7 cellular contexts compared by ENCODE assay signal in genomic region chr19:33905473-33905936, GRCh38.
DNase-seq lines count a peak whose midpoint lies in the region; ATAC-seq, FAIRE-seq and TF ChIP-seq lines count a peak whose summit lies in the region.

No MANE protein-coding gene starts in this region.

- TF ChIP-seq EP300 in HepG2 (IDR thresholded peaks at IDR 0.05; ENCODE audit: low read depth in 2 of 2, low read length in 2 of 2) (no peak), HepG2 (CRISPR knock-in tag; IDR thresholded peaks at IDR 0.05; ENCODE audit: borderline replicate concordance) (no peak)

- no peak for TF ChIP-seq RAD21 in HepG2 (CRISPR knock-in tag; IDR thresholded peaks at IDR 0.05)

- WGBS in HepG2 (ENCODE audit: low lambda C conversion rate): 7% methylated on average over 7 of the region's 26 CpGs
- 0 to 3% methylated on average over 3 to 26 of the region's 26 CpGs for WGBS in testis, 2 donors

- intact Hi-C loops in colonic mucosa (cut with DNase I) (no loop called here), HepG2 (cut with micrococcal nuclease; ENCODE audit: unreplicated experiment) (no loop called here), testis (cut with DNase I; ENCODE audit: low total_unique reads) (no loop called here)

- no peaks in the 10 kb centered on the region for H3K9me3 ChIP-seq in MM.1S (replicated peaks; ENCODE audit: insufficient read depth, low read length)
- no peaks in the 10 kb centered on the region for H3K9me3 ChIP-seq in colonic mucosa
- H3K9me3 ChIP-seq in HepG2 (ENCODE audit: low read length): no peaks in the 10 kb centered on the region
- no peaks in the 10 kb centered on the region for H3K9me3 ChIP-seq in testis

- no peaks in the 10 kb centered on the region for H3K4me1 ChIP-seq in MM.1S (ENCODE audit: low read length)
- peaks cover 15% of the 10 kb centered on the region for H3K4me1 ChIP-seq in colonic mucosa
- H3K4me1 ChIP-seq in HepG2 (ENCODE audit: insufficient read depth, low read length): peaks cover 8% of the 10 kb centered on the region
- peaks cover 10% of the 10 kb centered on the region for H3K4me1 ChIP-seq in testis

- CTCF ChIA-PET in HepG2 (lab: Yijun Ruan, JAX; ENCODE audit: low intra/inter-chr PET ratio, low total read pairs): interaction anchor here (1.2 kb wide), 1 partner anchor 128 kb away, joined by 3 read pairs; no protein-coding TSS in a partner anchor

- H3K27me3 ChIP-seq in MM.1S (replicated peaks; ENCODE audit: insufficient read depth, low read length) (peaks cover 85% of the 10 kb centered on the region), colonic mucosa (peaks cover 5% of the 10 kb centered on the region), HepG2 (ENCODE audit: control insufficient read depth in 1 of 2, insufficient read depth in 2 of 2, low read length in 2 of 2) (peaks cover 7 to 34% of the 10 kb centered on the region in 2 experiments), testis (no peaks in the 10 kb centered on the region)

- H3K36me3 ChIP-seq in MM.1S (replicated peaks; ENCODE audit: insufficient read depth, low read length) (no peaks in the 10 kb centered on the region), colonic mucosa (no peaks in the 10 kb centered on the region), HepG2 (replicated peaks in 1 of 2; ENCODE audit: control insufficient read depth in 1 of 2, insufficient read depth in 2 of 2, low read length in 2 of 2) (no peaks in the 10 kb centered on the region), testis (ENCODE audit: low read depth, missing control alignments) (no peaks in the 10 kb centered on the region)

- BruUV-seq in HepG2 (replicated peaks; lab: Mats Ljungman, UMichigan): no TSS peak

- H3K79me2 ChIP-seq in MM.1S (ENCODE audit: low read length): no peaks in the 10 kb centered on the region
- H3K79me2 ChIP-seq in HepG2 (ENCODE audit: insufficient read depth, low read length): no peaks in the 10 kb centered on the region

- ATAC-seq in HepG2: peak; percentile 44; the same call in 2 of the 3 replicates

- H3K4me2 ChIP-seq in MM.1S (ENCODE audit: low read depth, low read length): peak overlapping the region; percentile 27; the same call in 1 of the 2 replicates
- peak overlapping the region; percentile 57 for H3K4me2 ChIP-seq in HepG2 (ENCODE audit: low read depth, low read length)

- in situ Hi-C loops in HepG2 (cut with HindIII; ENCODE audit: extremely low pct_ligation_motif_present, low pct_unique_long_range_greater_than_20kb): no loop called here

- no peaks in the 10 kb centered on the region for H3F3A ChIP-seq in MM.1S (ENCODE audit: insufficient read depth, low read length)

- DNase-seq in MM.1S (no peak), colonic mucosa (peak; percentile 29), HepG2 (ENCODE audit: low spot score) (no peak), testis (no peak), pons (ENCODE audit: low spot score) (no peak), LoVo (ENCODE audit: low spot score) (no peak), RCC 7860 (ENCODE audit: low spot score) (no peak)

- H3K27ac ChIP-seq in MM.1S (ENCODE audit: low read length): no peak overlapping the region
- H3K27ac ChIP-seq in colonic mucosa: peak overlapping the region; percentile 57
- no peak overlapping the region for H3K27ac ChIP-seq in HepG2 (ENCODE audit: extremely low read length, insufficient read depth, low read length)
- H3K27ac ChIP-seq in testis: peak overlapping the region; percentile 24 to 71

- H3K4me3 ChIP-seq in MM.1S (ENCODE audit: low read length) (no peak overlapping the region; the same call in 1 of the 2 replicates), colonic mucosa (peak overlapping the region; percentile 45), HepG2 (replicated peaks in 1 of 3; ENCODE audit: insufficient read depth in 1 of 3, low read depth in 2 of 3, low read length in 3 of 3) (peak overlapping the region; percentile 19 to 55 (median 37); a peak in 3 of 6 replicates), testis (peak overlapping the region; percentile 53)

- TF ChIP-seq POLR2A in HepG2 (IDR thresholded peaks at IDR 0.05; ENCODE audit: insufficient read depth in 1 of 2, low read depth in 2 of 2, low read length in 2 of 2) (no peak), testis (IDR thresholded peaks at IDR 0.05) (no peak)

- FAIRE-seq in HepG2 (lab: Jason Lieb, UNC) (no peak), RCC 7860 (lab: Jason Lieb, UNC) (no peak)

- H2AFZ ChIP-seq in MM.1S (ENCODE audit: low read length) (no peak overlapping the region), HepG2 (ENCODE audit: low read length) (no peak overlapping the region)

- POLR2A ChIA-PET in HepG2 (lab: Yijun Ruan, JAX): no interaction called here

- H3K9ac ChIP-seq in MM.1S (ENCODE audit: low read length) (no peak overlapping the region), colonic mucosa (ENCODE audit: low read depth in 2 of 2, low read length in 2 of 2) (peak overlapping the region; percentile 79 to 90), HepG2 (ENCODE audit: insufficient read depth, low read depth, low read length) (no peak overlapping the region)

- TF ChIP-seq CTCF in MM.1S (IDR thresholded peaks at IDR 0.05; ENCODE audit: low read length) (no peak), colonic mucosa (IDR thresholded peaks at IDR 0.05) (no peak), HepG2 (CRISPR knock-in tag; IDR thresholded peaks at IDR 0.05) (no peak), testis (IDR thresholded peaks at IDR 0.05) (no peak)

- no peaks in the 10 kb centered on the region for H3K9me2 ChIP-seq in MM.1S (replicated peaks; ENCODE audit: insufficient read depth, low read length)

- H4K20me1 ChIP-seq in MM.1S (ENCODE audit: insufficient read depth, low read length) (no peaks in the 10 kb centered on the region), HepG2 (ENCODE audit: insufficient read depth, low read length) (no peaks in the 10 kb centered on the region)

TF ChIP-seq in HepG2, 621 proteins besides CTCF, POLR2A, EP300 and RAD21:
- TF ChIP-seq PPARG (CRISPR knock-in tag; conservative IDR thresholded peaks at IDR 0.05) (no peak), EZH2 (conservative IDR thresholded peaks at IDR 0.05; ENCODE audit: low read depth, low read length) (peak; percentile 63; the same call in 1 of the 2 replicates), MXD1 (CRISPR knock-in tag; IDR thresholded peaks at IDR 0.05) (no peak), GABPB1 (CRISPR knock-in tag; IDR thresholded peaks at IDR 0.05) (0 out of 2 replicates have a peak, but pooled peaks have one; percentile 1), CSRNP1 (CRISPR knock-in tag; IDR thresholded peaks at IDR 0.05) (0 out of 2 replicates have a peak, but pooled peaks have one; percentile 28)
TF ChIP-seq in HepG2: peak in this region for 3.

Comparison
In these comparisons a context has a peak if more than half of its experiments do, and no peak if none do; other contexts are left out.
1. H3K27ac ChIP-seq: peak in colonic mucosa (single experiment) and testis (2 of 2); none in MM.1S (single experiment) and HepG2 (single experiment).
2. H3K9ac ChIP-seq: peak in colonic mucosa (2 of 2); none in MM.1S (single experiment) and HepG2 (single experiment).